ENCODE assay signal across 1 cellular context in the genomic region with DNA sequence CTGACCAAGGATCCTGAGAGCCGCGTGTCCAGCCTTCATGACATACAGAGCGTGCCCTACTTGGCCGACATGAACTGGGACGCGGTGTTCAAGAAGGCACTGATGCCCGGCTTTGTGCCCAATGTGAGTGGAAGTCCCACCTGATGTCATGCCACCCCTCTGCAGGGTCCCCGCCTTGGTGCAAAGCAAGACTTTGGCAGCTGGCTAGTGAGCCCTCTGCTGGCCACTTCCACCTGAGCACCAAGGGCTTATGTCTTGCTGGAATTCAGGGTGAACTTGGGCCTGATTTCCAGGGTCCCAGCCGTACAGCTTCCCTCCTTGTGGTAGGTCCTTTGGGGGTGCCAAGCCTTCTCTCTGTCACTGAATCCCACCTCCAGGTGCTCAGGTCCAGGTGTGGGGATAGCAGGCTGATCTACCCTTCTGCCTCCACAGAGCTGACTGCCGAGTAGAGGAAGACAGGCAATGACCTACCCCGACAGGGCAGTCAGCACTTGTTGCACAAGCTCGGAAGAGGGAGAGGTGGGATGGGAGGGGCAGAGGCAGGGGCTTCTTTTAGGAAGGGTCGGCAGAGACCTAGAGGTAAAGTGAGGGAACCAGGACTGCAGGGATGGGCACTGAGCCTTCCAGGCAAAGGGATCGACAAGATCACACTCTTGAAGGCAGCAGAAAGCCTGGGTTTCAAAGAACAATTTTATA.
A peak's percentile ranks its signal among the peaks of the same experiment; 100 is the strongest.
TF ChIP-seq lines count a peak whose summit lies in the region.

No MANE protein-coding gene starts in this region.

TF ChIP-seq in HepG2, 621 proteins besides CTCF, POLR2A, EP300 and RAD21 (continued from another document):
- TF ChIP-seq ZNF724P (CRISPR knock-in tag; IDR thresholded peaks at IDR 0.05; ENCODE audit: borderline replicate concordance): 0 out of 2 replicates have a peak, but pooled peaks have one; percentile 39
- TF ChIP-seq, protein P1, sequence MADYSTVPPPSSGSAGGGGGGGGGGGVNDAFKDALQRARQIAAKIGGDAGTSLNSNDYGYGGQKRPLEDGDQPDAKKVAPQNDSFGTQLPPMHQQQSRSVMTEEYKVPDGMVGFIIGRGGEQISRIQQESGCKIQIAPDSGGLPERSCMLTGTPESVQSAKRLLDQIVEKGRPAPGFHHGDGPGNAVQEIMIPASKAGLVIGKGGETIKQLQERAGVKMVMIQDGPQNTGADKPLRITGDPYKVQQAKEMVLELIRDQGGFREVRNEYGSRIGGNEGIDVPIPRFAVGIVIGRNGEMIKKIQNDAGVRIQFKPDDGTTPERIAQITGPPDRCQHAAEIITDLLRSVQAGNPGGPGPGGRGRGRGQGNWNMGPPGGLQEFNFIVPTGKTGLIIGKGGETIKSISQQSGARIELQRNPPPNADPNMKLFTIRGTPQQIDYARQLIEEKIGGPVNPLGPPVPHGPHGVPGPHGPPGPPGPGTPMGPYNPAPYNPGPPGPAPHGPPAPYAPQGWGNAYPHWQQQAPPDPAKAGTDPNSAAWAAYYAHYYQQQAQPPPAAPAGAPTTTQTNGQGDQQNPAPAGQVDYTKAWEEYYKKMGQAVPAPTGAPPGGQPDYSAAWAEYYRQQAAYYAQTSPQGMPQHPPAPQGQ (CRISPR knock-in tag; IDR thresholded peaks at IDR 0.05; ENCODE audit: borderline replicate concordance): no peak
- TF ChIP-seq SMC3 (IDR thresholded peaks at IDR 0.05; ENCODE audit: low read length): peak; percentile 54; the same call in 1 of the 2 replicates
- TF ChIP-seq XRCC5 (optimal IDR thresholded peaks at IDR 0.05; ENCODE audit: low read length): peak; percentile 21
